In genomic region chr22:39532215-39533071, GRCh38 we compare ENCODE assay signal across 1 cellular context.
A peak's percentile ranks its signal among the peaks of the same experiment; 100 is the strongest.
TF ChIP-seq lines count a peak whose summit lies in the region.

A gene with protein sequence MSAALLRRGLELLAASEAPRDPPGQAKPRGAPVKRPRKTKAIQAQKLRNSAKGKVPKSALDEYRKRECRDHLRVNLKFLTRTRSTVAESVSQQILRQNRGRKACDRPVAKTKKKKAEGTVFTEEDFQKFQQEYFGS (minus strand): TSS chr22:39532748. CDS start chr22:39532738, 10 bp downstream.

TF ChIP-seq in K562, 482 proteins besides CTCF, POLR2A, EP300 and RAD21 (continued from another document and continues in another):
- TF ChIP-seq, protein P1, sequence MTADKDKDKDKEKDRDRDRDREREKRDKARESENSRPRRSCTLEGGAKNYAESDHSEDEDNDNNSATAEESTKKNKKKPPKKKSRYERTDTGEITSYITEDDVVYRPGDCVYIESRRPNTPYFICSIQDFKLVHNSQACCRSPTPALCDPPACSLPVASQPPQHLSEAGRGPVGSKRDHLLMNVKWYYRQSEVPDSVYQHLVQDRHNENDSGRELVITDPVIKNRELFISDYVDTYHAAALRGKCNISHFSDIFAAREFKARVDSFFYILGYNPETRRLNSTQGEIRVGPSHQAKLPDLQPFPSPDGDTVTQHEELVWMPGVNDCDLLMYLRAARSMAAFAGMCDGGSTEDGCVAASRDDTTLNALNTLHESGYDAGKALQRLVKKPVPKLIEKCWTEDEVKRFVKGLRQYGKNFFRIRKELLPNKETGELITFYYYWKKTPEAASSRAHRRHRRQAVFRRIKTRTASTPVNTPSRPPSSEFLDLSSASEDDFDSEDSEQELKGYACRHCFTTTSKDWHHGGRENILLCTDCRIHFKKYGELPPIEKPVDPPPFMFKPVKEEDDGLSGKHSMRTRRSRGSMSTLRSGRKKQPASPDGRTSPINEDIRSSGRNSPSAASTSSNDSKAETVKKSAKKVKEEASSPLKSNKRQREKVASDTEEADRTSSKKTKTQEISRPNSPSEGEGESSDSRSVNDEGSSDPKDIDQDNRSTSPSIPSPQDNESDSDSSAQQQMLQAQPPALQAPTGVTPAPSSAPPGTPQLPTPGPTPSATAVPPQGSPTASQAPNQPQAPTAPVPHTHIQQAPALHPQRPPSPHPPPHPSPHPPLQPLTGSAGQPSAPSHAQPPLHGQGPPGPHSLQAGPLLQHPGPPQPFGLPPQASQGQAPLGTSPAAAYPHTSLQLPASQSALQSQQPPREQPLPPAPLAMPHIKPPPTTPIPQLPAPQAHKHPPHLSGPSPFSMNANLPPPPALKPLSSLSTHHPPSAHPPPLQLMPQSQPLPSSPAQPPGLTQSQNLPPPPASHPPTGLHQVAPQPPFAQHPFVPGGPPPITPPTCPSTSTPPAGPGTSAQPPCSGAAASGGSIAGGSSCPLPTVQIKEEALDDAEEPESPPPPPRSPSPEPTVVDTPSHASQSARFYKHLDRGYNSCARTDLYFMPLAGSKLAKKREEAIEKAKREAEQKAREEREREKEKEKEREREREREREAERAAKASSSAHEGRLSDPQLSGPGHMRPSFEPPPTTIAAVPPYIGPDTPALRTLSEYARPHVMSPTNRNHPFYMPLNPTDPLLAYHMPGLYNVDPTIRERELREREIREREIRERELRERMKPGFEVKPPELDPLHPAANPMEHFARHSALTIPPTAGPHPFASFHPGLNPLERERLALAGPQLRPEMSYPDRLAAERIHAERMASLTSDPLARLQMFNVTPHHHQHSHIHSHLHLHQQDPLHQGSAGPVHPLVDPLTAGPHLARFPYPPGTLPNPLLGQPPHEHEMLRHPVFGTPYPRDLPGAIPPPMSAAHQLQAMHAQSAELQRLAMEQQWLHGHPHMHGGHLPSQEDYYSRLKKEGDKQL (CRISPR knock-in tag; IDR thresholded peaks at IDR 0.05; ENCODE audit: borderline replicate concordance) = no peak
- peak; percentile 0 for TF ChIP-seq TAF9B (IDR thresholded peaks at IDR 0.05; ENCODE audit: partially characterized antibody)
- TF ChIP-seq ZNF23 (CRISPR knock-in tag; IDR thresholded peaks at IDR 0.05) = no peak
- no peak for TF ChIP-seq GMEB1 (CRISPR knock-in tag; IDR thresholded peaks at IDR 0.05)
- no peak for TF ChIP-seq STAT6 (CRISPR knock-in tag; IDR thresholded peaks at IDR 0.05)
- TF ChIP-seq CC2D1A (IDR thresholded peaks at IDR 0.05) = no peak
- TF ChIP-seq, protein P2, sequence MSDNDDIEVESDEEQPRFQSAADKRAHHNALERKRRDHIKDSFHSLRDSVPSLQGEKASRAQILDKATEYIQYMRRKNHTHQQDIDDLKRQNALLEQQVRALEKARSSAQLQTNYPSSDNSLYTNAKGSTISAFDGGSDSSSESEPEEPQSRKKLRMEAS (CRISPR knock-in tag; IDR thresholded peaks at IDR 0.05) = peak; percentile 70
- TF ChIP-seq NRF1 (conservative IDR thresholded peaks at IDR 0.05 in 1 of 2, IDR thresholded peaks at IDR 0.05 in 1 of 2) = peak; percentile 94 to 95
- TF ChIP-seq, protein P3, sequence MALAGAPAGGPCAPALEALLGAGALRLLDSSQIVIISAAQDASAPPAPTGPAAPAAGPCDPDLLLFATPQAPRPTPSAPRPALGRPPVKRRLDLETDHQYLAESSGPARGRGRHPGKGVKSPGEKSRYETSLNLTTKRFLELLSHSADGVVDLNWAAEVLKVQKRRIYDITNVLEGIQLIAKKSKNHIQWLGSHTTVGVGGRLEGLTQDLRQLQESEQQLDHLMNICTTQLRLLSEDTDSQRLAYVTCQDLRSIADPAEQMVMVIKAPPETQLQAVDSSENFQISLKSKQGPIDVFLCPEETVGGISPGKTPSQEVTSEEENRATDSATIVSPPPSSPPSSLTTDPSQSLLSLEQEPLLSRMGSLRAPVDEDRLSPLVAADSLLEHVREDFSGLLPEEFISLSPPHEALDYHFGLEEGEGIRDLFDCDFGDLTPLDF (CRISPR knock-in tag; IDR thresholded peaks at IDR 0.05) = no peak
- TF ChIP-seq, protein P4, sequence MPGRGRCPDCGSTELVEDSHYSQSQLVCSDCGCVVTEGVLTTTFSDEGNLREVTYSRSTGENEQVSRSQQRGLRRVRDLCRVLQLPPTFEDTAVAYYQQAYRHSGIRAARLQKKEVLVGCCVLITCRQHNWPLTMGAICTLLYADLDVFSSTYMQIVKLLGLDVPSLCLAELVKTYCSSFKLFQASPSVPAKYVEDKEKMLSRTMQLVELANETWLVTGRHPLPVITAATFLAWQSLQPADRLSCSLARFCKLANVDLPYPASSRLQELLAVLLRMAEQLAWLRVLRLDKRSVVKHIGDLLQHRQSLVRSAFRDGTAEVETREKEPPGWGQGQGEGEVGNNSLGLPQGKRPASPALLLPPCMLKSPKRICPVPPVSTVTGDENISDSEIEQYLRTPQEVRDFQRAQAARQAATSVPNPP (IDR thresholded peaks at IDR 0.05; ENCODE audit: borderline replicate concordance, insufficient read depth, insufficient read length) = no peak
- TF ChIP-seq TARDBP (IDR thresholded peaks at IDR 0.05) = no peak
- TF ChIP-seq NFIC (IDR thresholded peaks at IDR 0.05) = peak; percentile 49
- TF ChIP-seq ZFX (CRISPR knock-in tag; IDR thresholded peaks at IDR 0.05) = peak; percentile 65
- no peak for TF ChIP-seq ZNF146 (CRISPR knock-in tag; IDR thresholded peaks at IDR 0.05; ENCODE audit: unreplicated experiment)
- TF ChIP-seq PHF21A (IDR thresholded peaks at IDR 0.05; ENCODE audit: borderline replicate concordance, low read depth) = no peak
- no peak for TF ChIP-seq ZC3H11A (IDR thresholded peaks at IDR 0.05; ENCODE audit: low read depth, low read length)
- peak; percentile 75 for TF ChIP-seq E2F8 (IDR thresholded peaks at IDR 0.05; ENCODE audit: low read depth, partially characterized antibody)
- TF ChIP-seq ELF4 (CRISPR knock-in tag; IDR thresholded peaks at IDR 0.05) = peak; percentile 49; the same call in 1 of the 2 replicates
- TF ChIP-seq CBFB (CRISPR knock-in tag; IDR thresholded peaks at IDR 0.05) = no peak
- no peak for TF ChIP-seq ZNF133 (CRISPR knock-in tag; IDR thresholded peaks at IDR 0.05)
- peak; percentile 87 for TF ChIP-seq CEBPG (CRISPR knock-in tag; IDR thresholded peaks at IDR 0.05)
- peak; percentile 90 to 92 for TF ChIP-seq CEBPG (tag; conservative IDR thresholded peaks at IDR 0.05 in 1 of 2, IDR thresholded peaks at IDR 0.05 in 1 of 2)
- TF ChIP-seq CTCFL (IDR thresholded peaks at IDR 0.05; ENCODE audit: borderline replicate concordance, insufficient read depth, low read depth, low read length, poor library complexity, severe bottlenecking) = no peak
- TF ChIP-seq ZNF699 (CRISPR knock-in tag; IDR thresholded peaks at IDR 0.05; ENCODE audit: insufficient replicate concordance) = no peak
- TF ChIP-seq CCAR2 (IDR thresholded peaks at IDR 0.05; ENCODE audit: low read depth, low read length) = no peak
- TF ChIP-seq SAP30 (IDR thresholded peaks at IDR 0.05; ENCODE audit: borderline replicate concordance, insufficient read depth, low read depth, low read length, poor library complexity, severe bottlenecking) = peak; percentile 29
- TF ChIP-seq ZNF507 (tag; conservative IDR thresholded peaks at IDR 0.05) = no peak
- no peak for TF ChIP-seq GATAD2B (IDR thresholded peaks at IDR 0.05; ENCODE audit: borderline replicate concordance)
- TF ChIP-seq, protein P5, sequence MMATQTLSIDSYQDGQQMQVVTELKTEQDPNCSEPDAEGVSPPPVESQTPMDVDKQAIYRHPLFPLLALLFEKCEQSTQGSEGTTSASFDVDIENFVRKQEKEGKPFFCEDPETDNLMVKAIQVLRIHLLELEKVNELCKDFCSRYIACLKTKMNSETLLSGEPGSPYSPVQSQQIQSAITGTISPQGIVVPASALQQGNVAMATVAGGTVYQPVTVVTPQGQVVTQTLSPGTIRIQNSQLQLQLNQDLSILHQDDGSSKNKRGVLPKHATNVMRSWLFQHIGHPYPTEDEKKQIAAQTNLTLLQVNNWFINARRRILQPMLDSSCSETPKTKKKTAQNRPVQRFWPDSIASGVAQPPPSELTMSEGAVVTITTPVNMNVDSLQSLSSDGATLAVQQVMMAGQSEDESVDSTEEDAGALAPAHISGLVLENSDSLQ (IDR thresholded peaks at IDR 0.05) = peak; percentile 98
- TF ChIP-seq PHB (CRISPR knock-in tag; IDR thresholded peaks at IDR 0.05) = no peak
- no peak for TF ChIP-seq MCM2 (IDR thresholded peaks at IDR 0.05; ENCODE audit: low read depth)
- TF ChIP-seq POLR3G (IDR thresholded peaks at IDR 0.05; ENCODE audit: extremely low read depth, insufficient read length, insufficient replicate concordance) = no peak
- no peak for TF ChIP-seq HDAC6 (IDR thresholded peaks at IDR 0.05; ENCODE audit: low read depth, low read length)
- peak in 1 of 2 experiments; percentile 72; a peak in 1 of 4 replicates for TF ChIP-seq KDM4B (IDR thresholded peaks at IDR 0.05; ENCODE audit: borderline replicate concordance in 2 of 2, low read depth in 1 of 2)
- 0 out of 3 replicates have a peak, but pooled peaks of 1 of the 2 experiments have one; percentile 16 for TF ChIP-seq CBX3 (IDR thresholded peaks at IDR 0.05; ENCODE audit: borderline replicate concordance in 1 of 2, low read length in 2 of 2)
- TF ChIP-seq ZNF79 (CRISPR knock-in tag; IDR thresholded peaks at IDR 0.05; ENCODE audit: low read depth) = no peak
- peak; percentile 79 for TF ChIP-seq POLR2B (IDR thresholded peaks at IDR 0.05; ENCODE audit: low read depth, partially characterized antibody)
- no peak for TF ChIP-seq ZNF431 (CRISPR knock-in tag; IDR thresholded peaks at IDR 0.05)
- TF ChIP-seq SIN3B (IDR thresholded peaks at IDR 0.05; ENCODE audit: low read depth) = peak; percentile 57; the same call in 1 of the 2 replicates
